2 cellular contexts compared by ENCODE assay signal in genomic region chr11:46371262-46371661, GRCh38. TPM values are rescaled to one million over a fixed set of nuclear protein-coding genes. Genes with fewer than 3 reads are reported as not detected.
"Had no signal": no experiment of that assay in that cellular context is flagged by ENCODE, and none has a peak within 500 bp of the region (broad histone marks: within the 10 kb centered on the region; RNA-seq: fewer than 3 reads in every experiment).

No MANE protein-coding gene starts in this region.

RNA-seq across cellular contexts. Expression of gene CHRM4, which starts 20.3 kb away (rescaled TPM):
- total RNA-seq: MCF 10A, NCI-H460 had no signal
